In the genomic region with DNA sequence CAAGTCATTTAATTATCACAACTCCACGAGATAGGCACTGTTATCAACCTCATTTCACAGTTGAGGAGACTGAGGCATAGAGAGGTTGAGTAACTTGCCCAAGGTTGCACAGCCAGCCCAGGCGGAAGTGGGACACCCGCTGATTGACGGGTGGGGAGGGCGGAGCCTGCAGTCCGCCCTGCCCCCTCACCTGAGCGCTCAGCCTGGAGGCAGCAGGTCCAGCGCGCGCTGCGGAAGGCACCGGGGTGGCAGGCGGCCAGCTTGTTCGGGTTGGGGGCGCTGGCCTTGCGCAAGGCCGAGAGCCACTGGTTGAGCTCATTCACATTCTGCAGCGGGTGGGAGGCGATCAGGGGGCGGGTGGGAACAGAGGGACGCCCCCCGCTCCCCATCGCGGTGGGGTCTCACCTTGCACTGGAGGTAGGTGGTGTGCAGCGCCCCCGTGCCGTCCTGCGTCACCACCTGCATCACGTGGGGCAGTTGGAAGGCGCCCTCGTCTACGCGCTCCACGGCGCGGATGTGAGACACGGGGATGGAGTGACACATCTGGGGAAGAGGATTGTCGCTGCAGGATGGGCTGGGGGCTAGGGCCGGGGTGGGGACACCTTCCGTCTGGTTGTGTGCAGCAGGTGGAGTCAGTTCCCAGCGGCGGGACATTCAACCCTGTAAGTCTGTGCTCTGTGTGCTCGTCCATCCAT, we compare ENCODE assay signal across 8 cellular contexts. TPM values are rescaled to one million over a fixed set of nuclear protein-coding genes. Genes with fewer than 3 reads are reported as not detected.
DNase-seq lines count a peak whose midpoint lies in the region; ATAC-seq and TF ChIP-seq lines count a peak whose summit lies in the region.

No MANE protein-coding gene starts in this region.

- peak overlapping the region; percentile 77 for H3K4me3 Mint-ChIP-seq in activated T-cell treated with anti-CD3 and anti-CD28 coated beads, Interleukin-2, amount 50 U/mL, for 4 hours
- no peak overlapping the region for H3K4me3 Mint-ChIP-seq in chondrocyte (ENCODE audit: unreplicated experiment)

- TF ChIP-seq CTCF in chondrocyte (IDR thresholded peaks at IDR 0.05) = no peak

- DNase-seq in NCI-H1092 treated with DMSO at 0.1 percent for 48 hours (lab: John Stamatoyannopoulos, UW) = peak; percentile 49
- peak; percentile 49 for DNase-seq in activated T-cell treated with anti-CD3 and anti-CD28 coated beads, Interleukin-2, amount 50 U/mL, for 4 hours
- DNase-seq in iPS-NIHi7 (ENCODE audit: extremely low spot score) = peak; percentile 91
- DNase-seq in stimulated activated CD8-positive, alpha-beta memory T cell treated with anti-CD3 and anti-CD28 coated beads, Interleukin-4, amount 100 ng/mL, for 48 hours = peak; percentile 74
- no peak for DNase-seq in NCI-H146 (lab: John Stamatoyannopoulos, UW)
- DNase-seq in chondrocyte (ENCODE audit: low spot score) = no peak
- DNase-seq in NK-92 (lab: John Stamatoyannopoulos, UW; ENCODE audit: unreplicated experiment) = no peak

- no peaks in the 10 kb centered on the region for H3K27me3 Mint-ChIP-seq in activated T-cell treated with anti-CD3 and anti-CD28 coated beads, Interleukin-2, amount 50 U/mL, for 4 hours (ENCODE audit: low read depth)
- H3K27me3 Mint-ChIP-seq in chondrocyte (ENCODE audit: low read depth) = peaks cover 34% of the 10 kb centered on the region

- ATAC-seq in activated T-cell treated with anti-CD3 and anti-CD28 coated beads, Interleukin-2, amount 50 U/mL, for 4 hours = peak; percentile 92 to 94
- no peak for ATAC-seq in GM21528 (IDR thresholded peaks at IDR 0.05; ENCODE audit: low FRiP score, unreplicated experiment)

- no peak overlapping the region for H3K27ac Mint-ChIP-seq in chondrocyte (ENCODE audit: unreplicated experiment)

- H3K4me1 Mint-ChIP-seq in activated T-cell treated with anti-CD3 and anti-CD28 coated beads, Interleukin-2, amount 50 U/mL, for 4 hours (ENCODE audit: low read depth) = peaks cover 12% of the 10 kb centered on the region
- H3K4me1 Mint-ChIP-seq in chondrocyte (ENCODE audit: low read depth) = no peaks in the 10 kb centered on the region

- no peaks in the 10 kb centered on the region for H3K36me3 Mint-ChIP-seq in activated T-cell treated with anti-CD3 and anti-CD28 coated beads, Interleukin-2, amount 50 U/mL, for 4 hours (ENCODE audit: insufficient read depth)
- no peaks in the 10 kb centered on the region for H3K36me3 Mint-ChIP-seq in chondrocyte (ENCODE audit: low read depth)

- H3K9me3 Mint-ChIP-seq in activated T-cell treated with anti-CD3 and anti-CD28 coated beads, Interleukin-2, amount 50 U/mL, for 4 hours = no peaks in the 10 kb centered on the region
- no peaks in the 10 kb centered on the region for H3K9me3 Mint-ChIP-seq in chondrocyte (ENCODE audit: low read depth)

RNA-seq across cellular contexts. Expression of a gene that starts 31.7 kb away (rescaled TPM):
- total RNA-seq in activated T-cell treated with anti-CD3 and anti-CD28 coated beads, Interleukin-2, amount 50 U/mL, for 4 hours = 1 to 10 TPM in 1 of 3 donors, under 1 TPM in 2; 0.58 to 1.1 (median 0.87) TPM
- not detected in 3 replicates for total RNA-seq in chondrocyte

RNA-seq across cellular contexts. Expression of a gene that starts 45.6 kb away (rescaled TPM):
- total RNA-seq in activated T-cell treated with anti-CD3 and anti-CD28 coated beads, Interleukin-2, amount 50 U/mL, for 4 hours = under 1 TPM; 0.29 to 0.46 (median 0.38) TPM
- total RNA-seq in chondrocyte = not detected in 3 replicates

RNA-seq across cellular contexts. Expression of a gene that starts 47.4 kb away (rescaled TPM):
- 1 to 10 TPM; 5.0 to 7.7 (median 5.2) TPM for total RNA-seq in activated T-cell treated with anti-CD3 and anti-CD28 coated beads, Interleukin-2, amount 50 U/mL, for 4 hours
- not detected in 3 replicates for total RNA-seq in chondrocyte

Comparison
In these comparisons a context has a peak if more than half of its experiments do, and no peak if none do; other contexts are left out.
1. DNase-seq: peak in NCI-H1092 treated with DMSO at 0.1 percent for 48 hours (single experiment), activated T-cell treated with anti-CD3 and anti-CD28 coated beads, Interleukin-2, amount 50 U/mL, for 4 hours (single experiment), iPS-NIHi7 (single experiment) and stimulated activated CD8-positive, alpha-beta memory T cell treated with anti-CD3 and anti-CD28 coated beads, Interleukin-4, amount 100 ng/mL, for 48 hours (single experiment); none in NCI-H146 (single experiment), chondrocyte (single experiment) and NK-92 (single experiment).